Comparison of ENCODE assay signal across 8 cellular contexts in genomic region chr4:88369180-88369812, GRCh38. TPM values are rescaled to one million over a fixed set of nuclear protein-coding genes. Genes with fewer than 3 reads are reported as not detected.
DNase-seq lines count a peak whose midpoint lies in the region; ATAC-seq, FAIRE-seq and TF ChIP-seq lines count a peak whose summit lies in the region.
"Not testable (repeated sequence)": the region's sequence is repeated elsewhere in the genome, so short reads cannot be mapped to it uniquely, and the experiment has no call there.

No MANE protein-coding gene starts in this region.

- not testable (repeated sequence) for H3K27me3 ChIP-seq in AG04450 (ENCODE audit: control insufficient read depth, insufficient read depth, low read length); KMS-11 (ENCODE audit: insufficient read depth, low read depth); PC-3 (ENCODE audit: low read length); esophagus muscularis mucosa

- H3K9me3 ChIP-seq in AG04450 (ENCODE audit: control insufficient read depth, insufficient read depth, low read length); PC-3 (ENCODE audit: low read length); esophagus muscularis mucosa: not testable (repeated sequence)

- not testable (repeated sequence) for BruUV-seq in PC-3 (replicated peaks; lab: Mats Ljungman, UMichigan)

- not testable (repeated sequence) for TF ChIP-seq EP300 in esophagus muscularis mucosa (IDR thresholded peaks at IDR 0.05)

- H3K27ac ChIP-seq in AG04450 (ENCODE audit: low read depth, low read length); KMS-11; PC-3 (ENCODE audit: low read length); esophagus muscularis mucosa (replicated peaks in 1 of 4): not testable (repeated sequence)

- H3K4me3 ChIP-seq in AG04450 (ENCODE audit: low read depth, low read length); KMS-11 (IDR thresholded peaks at IDR 0.05; ENCODE audit: insufficient read depth, low read depth, low read length); PC-3 (ENCODE audit: low read length); esophagus muscularis mucosa: not testable (repeated sequence)

- H4K20me1 ChIP-seq in KMS-11 (ENCODE audit: insufficient read depth); PC-3 (ENCODE audit: low read length): not testable (repeated sequence)

- not testable (repeated sequence) for TF ChIP-seq POLR2A in esophagus muscularis mucosa (IDR thresholded peaks at IDR 0.05; ENCODE audit: low read depth)

- not testable (repeated sequence) for H3F3A ChIP-seq in PC-3 (ENCODE audit: low read length, unreplicated experiment)

- H3K27me3 Mint-ChIP-seq in activated naive CD4-positive, alpha-beta T cell treated with anti-CD3 and anti-CD28 coated beads for 36 hours (ENCODE audit: low read depth): not testable (repeated sequence)

- not testable (repeated sequence) for H3K9me3 Mint-ChIP-seq in activated naive CD4-positive, alpha-beta T cell treated with anti-CD3 and anti-CD28 coated beads for 36 hours

- not testable (repeated sequence) for H3K4me1 Mint-ChIP-seq in activated naive CD4-positive, alpha-beta T cell treated with anti-CD3 and anti-CD28 coated beads for 36 hours (ENCODE audit: low read depth)

- H3K9ac ChIP-seq in KMS-11; PC-3 (ENCODE audit: low read length): not testable (repeated sequence)

- 81% methylated on average over 7 of the region's 7 CpGs for WGBS in esophagus muscularis mucosa

- ATAC-seq in PC-3: peak; percentile 38; the same call in 1 of the 2 replicates

- not testable (repeated sequence) for H3K9me2 ChIP-seq in PC-3 (replicated peaks; ENCODE audit: low read length)

- not testable (repeated sequence) for H3K36me3 ChIP-seq in KMS-11 (ENCODE audit: insufficient read depth); PC-3 (ENCODE audit: low read depth, low read length); esophagus muscularis mucosa

- DNase-seq in AG04450 (ENCODE audit: low read depth, low spot score): not testable (repeated sequence)
- peak; percentile 64 for DNase-seq in PC-3
- DNase-seq in activated naive CD4-positive, alpha-beta T cell treated with anti-CD3 and anti-CD28 coated beads for 36 hours: peak; percentile 12
- DNase-seq in esophagus muscularis mucosa (ENCODE audit: extremely low spot score): peak; percentile 55
- DNase-seq in kidney tubule cell (ENCODE audit: low spot score): peak; percentile 59
- DNase-seq in pulmonary artery endothelial cell (ENCODE audit: low read depth, low spot score): peak; percentile 5

- H3K79me2 ChIP-seq in KMS-11 (ENCODE audit: insufficient read depth, low read depth); PC-3 (ENCODE audit: low read length): not testable (repeated sequence)

- peak; percentile 69 for TF ChIP-seq CTCF in AG04450 (IDR thresholded peaks at IDR 0.05; ENCODE audit: low read depth, low read length)
- TF ChIP-seq CTCF in KMS-11 (conservative IDR thresholded peaks at IDR 0.05; ENCODE audit: low read depth, low read length): peak; percentile 74
- TF ChIP-seq CTCF in PC-3 (conservative IDR thresholded peaks at IDR 0.05; ENCODE audit: low read depth, low read length): peak; percentile 63
- TF ChIP-seq CTCF in esophagus muscularis mucosa (IDR thresholded peaks at IDR 0.05): peak; percentile 34 to 68 (median 48)

- CTCF ChIA-PET in AG04450 (lab: Charles Lee): interaction anchor here (0.7 to 4.7 kb wide), 11 partner anchors 9 to 661 kb away, joined by 3 to 27 read pairs (median 3); partner anchors contain the start of gene HERC6
- CTCF ChIA-PET in PC-3 (lab: Charles Lee): interaction anchor here (1.2 kb wide), 1 partner anchor 146 kb away, joined by 6 read pairs; no protein-coding TSS in a partner anchor
- CTCF ChIA-PET in activated naive CD4-positive, alpha-beta T cell treated with anti-CD3 and anti-CD28 coated beads for 36 hours (lab: Charles Lee): interaction anchor here (0.6 to 2.6 kb wide), 17 partner anchors 9 to 157 kb away, joined by 3 to 24 read pairs (median 3); partner anchors contain the start of genes HERC5 and HERC6

- H3K36me3 Mint-ChIP-seq in activated naive CD4-positive, alpha-beta T cell treated with anti-CD3 and anti-CD28 coated beads for 36 hours (ENCODE audit: low read depth): not testable (repeated sequence)

- H3K4me2 ChIP-seq in KMS-11; PC-3 (ENCODE audit: low read length): not testable (repeated sequence)

- FAIRE-seq in G401.6 (lab: Jason Lieb, UNC): peak; percentile 48

- not testable (repeated sequence) for H3K27ac Mint-ChIP-seq in activated naive CD4-positive, alpha-beta T cell treated with anti-CD3 and anti-CD28 coated beads for 36 hours

- not testable (repeated sequence) for H2AFZ ChIP-seq in KMS-11 (ENCODE audit: low read depth); PC-3 (ENCODE audit: low read length)

- H3K4me1 ChIP-seq in KMS-11 (ENCODE audit: low read depth, poor library complexity, severe bottlenecking); PC-3 (ENCODE audit: insufficient read depth, low read length); esophagus muscularis mucosa: not testable (repeated sequence)

- intact Hi-C loops in PC-3 (cut with micrococcal nuclease) (loop anchor here (1.0 to 5.0 kb wide), 4 partner anchors 52 to 150 kb away; partner anchors contain the start of gene PPM1K), esophagus muscularis mucosa (cut with DNase I) (loop anchor here (5.0 kb wide), 1 partner anchor 148 kb away; no protein-coding TSS in a partner anchor)
- intact Hi-C loops in activated naive CD4-positive, alpha-beta T cell treated with anti-CD3 and anti-CD28 coated beads for 36 hours (cut with micrococcal nuclease): loop anchor here (1.0 kb wide), 2 partner anchors 146 to 150 kb away; no protein-coding TSS in a partner anchor

- POLR2A ChIA-PET in AG04450 (lab: Yijun Ruan, JAX): not testable (repeated sequence)
- POLR2A ChIA-PET in PC-3 (lab: Charles Lee; ENCODE audit: unreplicated experiment): interaction anchor here (0.7 kb wide), 1 partner anchor 60 kb away, joined by 4 read pairs; no protein-coding TSS in a partner anchor

- not testable (repeated sequence) for H3K4me3 Mint-ChIP-seq in activated naive CD4-positive, alpha-beta T cell treated with anti-CD3 and anti-CD28 coated beads for 36 hours

RNA-seq across cellular contexts. Expression of gene HERC6, which starts 9.4 kb away (rescaled TPM):
- 1.5 and 1.8 TPM in 2 replicates for polyA plus RNA-seq in AG04450 (2011; rRNA removed)
- 3.0 and 8.3 TPM in 2 replicates for polyA minus RNA-seq in AG04450 (2011; rRNA and poly(A)+ RNA removed)
- total RNA-seq in PC-3 (2014; rRNA removed): 4.8 and 7.2 TPM in 2 replicates
- total RNA-seq in activated naive CD4-positive, alpha-beta T cell treated with anti-CD3 and anti-CD28 coated beads for 36 hours: 10 to 100 TPM in 1 of 2 experiments, 1 to 10 TPM in 1; 9.9 to 10.2 TPM
- 1 to 10 TPM; 3.8 to 5.2 (median 4.9) TPM for total RNA-seq in esophagus muscularis mucosa
- total RNA-seq in pulmonary artery endothelial cell: 5.9 and 7.2 TPM in 2 replicates
